ENCODE assay signal across 11 cellular contexts in genomic region chr3:74390121-74390870, GRCh38.
"Had no signal": no experiment of that assay in that cellular context is flagged by ENCODE, and none has a peak within 500 bp of the region (broad histone marks: within the 10 kb centered on the region; RNA-seq: fewer than 3 reads in every experiment).

No MANE protein-coding gene starts in this region.

- H3K9me3 ChIP-seq: ascending aorta, left ventricle myocardium inferior, testis, upper lobe of right lung had no signal

- ATAC-seq: heart right ventricle; natural killer cell treated with Interleukin-12 subunit alpha and Interleukin-12 subunit beta and Interleukin-15 and Interleukin-18, amount 100 ng/mL, for 72 hours; upper lobe of right lung had no signal

- H3K4me3 ChIP-seq: ascending aorta, cardiac muscle cell, heart right ventricle, left ventricle myocardium inferior, testis, upper lobe of right lung had no signal

- H3K36me3 ChIP-seq: ascending aorta, cardiac muscle cell, heart right ventricle, left ventricle myocardium inferior, upper lobe of right lung had no signal

- H3K4me1 ChIP-seq: heart right ventricle, left ventricle myocardium inferior, testis, upper lobe of right lung had no signal

- H3K27ac ChIP-seq: ascending aorta, cardiac muscle cell, heart right ventricle, left ventricle myocardium inferior, testis, upper lobe of right lung had no signal

- H3K27me3 ChIP-seq: ascending aorta, cardiac muscle cell, heart right ventricle, testis, upper lobe of right lung had no signal

- DNase-seq: activated CD4-positive, alpha-beta T cell treated with anti-CD3 and anti-CD28 coated beads for 4 hours; activated naive CD4-positive, alpha-beta T cell; heart right ventricle; kidney; left ventricle myocardium inferior; stimulated activated CD4-positive, alpha-beta T cell treated with anti-CD3 and anti-CD28 coated beads, Interleukin-4, amount 100 ng/mL, for 24 hours; testis; upper lobe of right lung had no signal
